ENCODE assay signal across 1 cellular context in the genomic region with DNA sequence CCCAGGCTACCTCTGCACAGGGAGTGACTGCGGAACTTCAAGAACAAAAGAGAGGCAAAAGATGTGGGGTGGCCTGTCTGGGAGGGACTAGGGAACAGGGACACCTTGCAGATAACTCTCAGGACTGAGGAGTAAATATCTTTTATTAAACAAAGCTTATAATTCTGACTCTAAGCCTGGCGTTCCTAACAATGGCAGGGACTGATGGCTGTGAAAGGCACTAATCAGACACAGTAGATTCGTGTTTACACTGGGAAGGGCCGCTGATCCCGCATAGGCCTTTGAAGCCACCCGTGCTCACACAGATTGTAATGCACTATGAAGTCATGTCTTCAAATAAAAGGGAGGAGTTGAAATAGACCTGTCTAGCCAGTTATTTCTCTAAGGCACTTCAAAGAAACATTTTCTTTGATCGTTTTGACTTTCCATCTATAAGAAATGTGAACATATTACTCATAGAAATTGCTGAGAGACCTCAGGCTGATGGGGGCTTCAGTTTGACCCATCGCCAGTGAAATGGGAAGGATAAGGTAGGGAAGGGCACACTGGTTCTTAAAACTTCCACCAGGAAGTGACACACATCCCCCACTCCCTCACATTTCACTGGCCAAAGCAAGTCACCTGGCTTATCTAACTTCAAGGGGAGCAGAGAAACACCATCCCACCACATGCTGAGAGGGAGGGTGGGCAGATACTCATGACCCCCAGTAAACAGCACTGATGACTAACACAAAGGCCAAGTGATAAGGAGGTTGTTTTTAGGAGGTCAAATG.
TF ChIP-seq lines count a peak whose summit lies in the region.

No MANE protein-coding gene starts in this region.

TF ChIP-seq in HepG2, 621 proteins besides CTCF, POLR2A, EP300 and RAD21 (continued from another document and continues in another):
- TF ChIP-seq, protein P1, sequence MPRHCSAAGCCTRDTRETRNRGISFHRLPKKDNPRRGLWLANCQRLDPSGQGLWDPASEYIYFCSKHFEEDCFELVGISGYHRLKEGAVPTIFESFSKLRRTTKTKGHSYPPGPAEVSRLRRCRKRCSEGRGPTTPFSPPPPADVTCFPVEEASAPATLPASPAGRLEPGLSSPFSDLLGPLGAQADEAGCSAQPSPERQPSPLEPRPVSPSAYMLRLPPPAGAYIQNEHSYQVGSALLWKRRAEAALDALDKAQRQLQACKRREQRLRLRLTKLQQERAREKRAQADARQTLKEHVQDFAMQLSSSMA (CRISPR knock-in tag; IDR thresholded peaks at IDR 0.05), result no peak
- TF ChIP-seq CREM (IDR thresholded peaks at IDR 0.05) (peak; percentile 91), CREM (CRISPR knock-in tag; IDR thresholded peaks at IDR 0.05) (no peak), SRY (CRISPR knock-in tag; IDR thresholded peaks at IDR 0.05) (no peak), JUNB (CRISPR knock-in tag; IDR thresholded peaks at IDR 0.05; ENCODE audit: borderline replicate concordance) (peak; percentile 82; the same call in 1 of the 2 replicates), MED1 (CRISPR knock-in tag; IDR thresholded peaks at IDR 0.05) (peak; percentile 65), KMT2B (CRISPR knock-in tag; IDR thresholded peaks at IDR 0.05) (peak; percentile 56; the same call in 1 of the 2 replicates), EEA1 (CRISPR knock-in tag; IDR thresholded peaks at IDR 0.05; ENCODE audit: borderline replicate concordance) (no peak), SMAD9 (CRISPR knock-in tag; IDR thresholded peaks at IDR 0.05) (no peak), ZNF326 (CRISPR knock-in tag; IDR thresholded peaks at IDR 0.05; ENCODE audit: borderline replicate concordance) (no peak), MATR3 (CRISPR knock-in tag; IDR thresholded peaks at IDR 0.05) (no peak), ZFP1 (CRISPR knock-in tag; IDR thresholded peaks at IDR 0.05) (no peak), MIER2 (CRISPR knock-in tag; IDR thresholded peaks at IDR 0.05) (no peak), SALL1 (CRISPR knock-in tag; IDR thresholded peaks at IDR 0.05) (peak; percentile 78), ZNF33A (CRISPR knock-in tag; IDR thresholded peaks at IDR 0.05; ENCODE audit: borderline replicate concordance) (no peak), SIN3B (IDR thresholded peaks at IDR 0.05; ENCODE audit: low read length) (no peak), ZNF737 (CRISPR knock-in tag; IDR thresholded peaks at IDR 0.05; ENCODE audit: borderline replicate concordance) (no peak), SP2 (CRISPR knock-in tag; IDR thresholded peaks at IDR 0.05) (no peak), MTF2 (CRISPR knock-in tag; IDR thresholded peaks at IDR 0.05; ENCODE audit: borderline replicate concordance) (no peak), ZNF160 (CRISPR knock-in tag; IDR thresholded peaks at IDR 0.05) (no peak), ZNF282 (IDR thresholded peaks at IDR 0.05; ENCODE audit: partially characterized antibody) (no peak), ZNF709 (CRISPR knock-in tag; IDR thresholded peaks at IDR 0.05) (no peak), ZNF207 (IDR thresholded peaks at IDR 0.05; ENCODE audit: borderline replicate concordance) (no peak), KMT2A (CRISPR knock-in tag; IDR thresholded peaks at IDR 0.05) (no peak), SSRP1 (CRISPR knock-in tag; IDR thresholded peaks at IDR 0.05) (no peak; the same call in 1 of the 2 replicates), MZF1 (CRISPR knock-in tag; IDR thresholded peaks at IDR 0.05; ENCODE audit: borderline replicate concordance) (no peak), CCDC6 (CRISPR knock-in tag; IDR thresholded peaks at IDR 0.05) (no peak), ZNF768 (CRISPR knock-in tag; IDR thresholded peaks at IDR 0.05) (no peak), REXO4 (CRISPR knock-in tag; IDR thresholded peaks at IDR 0.05; ENCODE audit: borderline replicate concordance) (no peak), ZNF724P (CRISPR knock-in tag; IDR thresholded peaks at IDR 0.05; ENCODE audit: borderline replicate concordance) (no peak), ZNF670 (CRISPR knock-in tag; IDR thresholded peaks at IDR 0.05; ENCODE audit: borderline replicate concordance) (no peak), SRF (IDR thresholded peaks at IDR 0.05; ENCODE audit: low read depth, low read length) (no peak)
- TF ChIP-seq, protein P2, sequence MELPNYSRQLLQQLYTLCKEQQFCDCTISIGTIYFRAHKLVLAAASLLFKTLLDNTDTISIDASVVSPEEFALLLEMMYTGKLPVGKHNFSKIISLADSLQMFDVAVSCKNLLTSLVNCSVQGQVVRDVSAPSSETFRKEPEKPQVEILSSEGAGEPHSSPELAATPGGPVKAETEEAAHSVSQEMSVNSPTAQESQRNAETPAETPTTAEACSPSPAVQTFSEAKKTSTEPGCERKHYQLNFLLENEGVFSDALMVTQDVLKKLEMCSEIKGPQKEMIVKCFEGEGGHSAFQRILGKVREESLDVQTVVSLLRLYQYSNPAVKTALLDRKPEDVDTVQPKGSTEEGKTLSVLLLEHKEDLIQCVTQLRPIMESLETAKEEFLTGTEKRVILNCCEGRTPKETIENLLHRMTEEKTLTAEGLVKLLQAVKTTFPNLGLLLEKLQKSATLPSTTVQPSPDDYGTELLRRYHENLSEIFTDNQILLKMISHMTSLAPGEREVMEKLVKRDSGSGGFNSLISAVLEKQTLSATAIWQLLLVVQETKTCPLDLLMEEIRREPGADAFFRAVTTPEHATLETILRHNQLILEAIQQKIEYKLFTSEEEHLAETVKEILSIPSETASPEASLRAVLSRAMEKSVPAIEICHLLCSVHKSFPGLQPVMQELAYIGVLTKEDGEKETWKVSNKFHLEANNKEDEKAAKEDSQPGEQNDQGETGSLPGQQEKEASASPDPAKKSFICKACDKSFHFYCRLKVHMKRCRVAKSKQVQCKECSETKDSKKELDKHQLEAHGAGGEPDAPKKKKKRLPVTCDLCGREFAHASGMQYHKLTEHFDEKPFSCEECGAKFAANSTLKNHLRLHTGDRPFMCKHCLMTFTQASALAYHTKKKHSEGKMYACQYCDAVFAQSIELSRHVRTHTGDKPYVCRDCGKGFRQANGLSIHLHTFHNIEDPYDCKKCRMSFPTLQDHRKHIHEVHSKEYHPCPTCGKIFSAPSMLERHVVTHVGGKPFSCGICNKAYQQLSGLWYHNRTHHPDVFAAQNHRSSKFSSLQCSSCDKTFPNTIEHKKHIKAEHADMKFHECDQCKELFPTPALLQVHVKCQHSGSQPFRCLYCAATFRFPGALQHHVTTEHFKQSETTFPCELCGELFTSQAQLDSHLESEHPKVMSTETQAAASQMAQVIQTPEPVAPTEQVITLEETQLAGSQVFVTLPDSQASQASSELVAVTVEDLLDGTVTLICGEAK (IDR thresholded peaks at IDR 0.05), result no peak
- TF ChIP-seq, protein P2 (CRISPR knock-in tag; IDR thresholded peaks at IDR 0.05), result peak; percentile 45; the same call in 1 of the 2 replicates
- TF ChIP-seq, protein P3, sequence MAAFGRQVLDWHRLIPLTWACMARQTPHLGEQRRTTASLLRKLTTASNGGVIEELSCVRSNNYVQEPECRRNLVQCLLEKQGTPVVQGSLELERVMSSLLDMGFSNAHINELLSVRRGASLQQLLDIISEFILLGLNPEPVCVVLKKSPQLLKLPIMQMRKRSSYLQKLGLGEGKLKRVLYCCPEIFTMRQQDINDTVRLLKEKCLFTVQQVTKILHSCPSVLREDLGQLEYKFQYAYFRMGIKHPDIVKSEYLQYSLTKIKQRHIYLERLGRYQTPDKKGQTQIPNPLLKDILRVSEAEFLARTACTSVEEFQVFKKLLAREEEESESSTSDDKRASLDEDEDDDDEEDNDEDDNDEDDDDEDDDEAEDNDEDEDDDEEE (CRISPR knock-in tag; IDR thresholded peaks at IDR 0.05), result no peak
- TF ChIP-seq, protein P4, sequence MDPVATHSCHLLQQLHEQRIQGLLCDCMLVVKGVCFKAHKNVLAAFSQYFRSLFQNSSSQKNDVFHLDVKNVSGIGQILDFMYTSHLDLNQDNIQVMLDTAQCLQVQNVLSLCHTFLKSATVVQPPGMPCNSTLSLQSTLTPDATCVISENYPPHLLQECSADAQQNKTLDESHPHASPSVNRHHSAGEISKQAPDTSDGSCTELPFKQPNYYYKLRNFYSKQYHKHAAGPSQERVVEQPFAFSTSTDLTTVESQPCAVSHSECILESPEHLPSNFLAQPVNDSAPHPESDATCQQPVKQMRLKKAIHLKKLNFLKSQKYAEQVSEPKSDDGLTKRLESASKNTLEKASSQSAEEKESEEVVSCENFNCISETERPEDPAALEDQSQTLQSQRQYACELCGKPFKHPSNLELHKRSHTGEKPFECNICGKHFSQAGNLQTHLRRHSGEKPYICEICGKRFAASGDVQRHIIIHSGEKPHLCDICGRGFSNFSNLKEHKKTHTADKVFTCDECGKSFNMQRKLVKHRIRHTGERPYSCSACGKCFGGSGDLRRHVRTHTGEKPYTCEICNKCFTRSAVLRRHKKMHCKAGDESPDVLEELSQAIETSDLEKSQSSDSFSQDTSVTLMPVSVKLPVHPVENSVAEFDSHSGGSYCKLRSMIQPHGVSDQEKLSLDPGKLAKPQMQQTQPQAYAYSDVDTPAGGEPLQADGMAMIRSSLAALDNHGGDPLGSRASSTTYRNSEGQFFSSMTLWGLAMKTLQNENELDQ (CRISPR knock-in tag; IDR thresholded peaks at IDR 0.05; ENCODE audit: borderline replicate concordance), result no peak
- TF ChIP-seq, protein P5, sequence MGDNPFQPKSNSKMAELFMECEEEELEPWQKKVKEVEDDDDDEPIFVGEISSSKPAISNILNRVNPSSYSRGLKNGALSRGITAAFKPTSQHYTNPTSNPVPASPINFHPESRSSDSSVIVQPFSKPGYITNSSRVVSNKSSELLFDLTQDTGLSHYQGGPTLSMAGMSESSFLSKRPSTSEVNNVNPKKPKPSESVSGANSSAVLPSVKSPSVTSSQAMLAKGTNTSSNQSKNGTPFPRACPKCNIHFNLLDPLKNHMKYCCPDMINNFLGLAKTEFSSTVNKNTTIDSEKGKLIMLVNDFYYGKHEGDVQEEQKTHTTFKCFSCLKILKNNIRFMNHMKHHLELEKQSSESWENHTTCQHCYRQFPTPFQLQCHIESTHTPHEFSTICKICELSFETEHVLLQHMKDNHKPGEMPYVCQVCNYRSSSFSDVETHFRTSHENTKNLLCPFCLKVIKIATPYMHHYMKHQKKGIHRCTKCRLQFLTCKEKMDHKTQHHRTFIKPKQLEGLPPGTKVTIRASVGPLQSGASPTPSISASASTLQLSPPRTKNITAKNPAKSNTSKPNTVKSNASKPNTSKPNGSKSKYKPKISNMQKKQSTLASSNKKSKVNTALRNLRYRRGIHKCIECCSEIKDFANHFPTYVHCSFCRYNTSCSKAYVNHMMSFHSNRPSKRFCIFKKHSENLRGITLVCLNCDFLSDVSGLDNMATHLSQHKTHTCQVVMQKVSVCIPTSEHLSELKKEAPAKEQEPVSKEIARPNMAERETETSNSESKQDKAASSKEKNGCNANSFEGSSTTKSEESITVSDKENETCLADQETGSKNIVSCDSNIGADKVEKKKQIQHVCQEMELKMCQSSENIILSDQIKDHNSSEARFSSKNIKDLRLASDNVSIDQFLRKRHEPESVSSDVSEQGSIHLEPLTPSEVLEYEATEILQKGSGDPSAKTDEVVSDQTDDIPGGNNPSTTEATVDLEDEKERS (CRISPR knock-in tag; IDR thresholded peaks at IDR 0.05), result no peak
- TF ChIP-seq, protein P6, sequence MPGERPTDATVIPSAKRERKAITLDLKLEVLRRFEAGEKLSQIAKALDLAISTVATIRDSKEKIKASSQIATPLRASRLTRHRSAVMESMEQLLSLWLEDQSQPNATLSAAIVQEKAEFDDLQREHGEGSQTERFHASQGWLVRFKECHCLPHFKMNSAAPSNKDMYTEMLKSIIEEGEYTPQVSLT (CRISPR knock-in tag; IDR thresholded peaks at IDR 0.05; ENCODE audit: borderline replicate concordance, low read depth), result no peak
